18 cellular contexts compared by ENCODE assay signal in genomic region chr17:35491417-35491816, GRCh38. TPM values are rescaled to one million over a fixed set of nuclear protein-coding genes. Genes with fewer than 3 reads are reported as not detected.
A peak's percentile ranks its signal among the peaks of the same experiment; 100 is the strongest.
DNase-seq lines count a peak whose midpoint lies in the region; ATAC-seq and TF ChIP-seq lines count a peak whose summit lies in the region.
"Had no signal": no experiment of that assay in that cellular context is flagged by ENCODE, and none has a peak within 500 bp of the region (broad histone marks: within the 10 kb centered on the region; RNA-seq: fewer than 3 reads in every experiment).

No MANE protein-coding gene starts in this region.

- H3K4me1 ChIP-seq in CD8-positive, alpha-beta memory T cell (ENCODE audit: insufficient read depth, low read length) = peaks cover 25% of the 10 kb centered on the region

- H3K4me3 ChIP-seq in CD8-positive, alpha-beta memory T cell (ENCODE audit: low read length) = no peak overlapping the region

- H3K27ac ChIP-seq in CD8-positive, alpha-beta memory T cell (ENCODE audit: low read depth, low read length) = no peak overlapping the region
- H3K27ac ChIP-seq: 22Rv1 had no signal

- no peak for ATAC-seq in central memory CD8-positive, alpha-beta T cell (replicated peaks; ENCODE audit: extremely low read depth, poor library complexity, severe bottlenecking)
- ATAC-seq in stimulated activated effector memory CD8-positive, alpha-beta T cell treated with anti-CD3 and anti-CD28 coated beads, Interleukin-12 subunit alpha, Interleukin-12 subunit beta, amount 100 ng/mL, for 72 hours = no peak
- ATAC-seq in activated CD4-positive, CD25-positive, alpha-beta regulatory T cell treated with anti-CD3 and anti-CD28 coated beads, Interleukin-2, amount 50 U/mL, for 24 hours = no peak
- ATAC-seq: HCT116 had no signal

- peaks cover 85% of the 10 kb centered on the region for H3K4me1 Mint-ChIP-seq in activated CD4-positive, alpha-beta T cell treated with anti-CD3 and anti-CD28 coated beads, Interleukin-2, amount 10 ng/mL, durations not matched to agents 7 days and 5 days
- H3K4me1 Mint-ChIP-seq in CD8-positive, alpha-beta memory T cell = peaks cover 69 to 88% (median 84%) of the 10 kb centered on the region in 3 donors
- peaks cover 69% of the 10 kb centered on the region for H3K4me1 Mint-ChIP-seq in central memory CD8-positive, alpha-beta T cell
- H3K4me1 Mint-ChIP-seq in stimulated activated effector memory CD8-positive, alpha-beta T cell treated with anti-CD3 and anti-CD28 coated beads, Interleukin-12 subunit alpha, Interleukin-12 subunit beta, amount 100 ng/mL, for 72 hours = peaks cover 81% of the 10 kb centered on the region

- peaks cover 76% of the 10 kb centered on the region for H3K36me3 Mint-ChIP-seq in activated CD4-positive, alpha-beta T cell treated with anti-CD3 and anti-CD28 coated beads, Interleukin-2, amount 10 ng/mL, durations not matched to agents 7 days and 5 days (ENCODE audit: low read depth)
- H3K36me3 Mint-ChIP-seq in CD8-positive, alpha-beta memory T cell = peaks cover 0 to 72% (median 21%) of the 10 kb centered on the region in 3 donors
- peaks cover 37% of the 10 kb centered on the region for H3K36me3 Mint-ChIP-seq in central memory CD8-positive, alpha-beta T cell (ENCODE audit: insufficient read depth)
- H3K36me3 Mint-ChIP-seq in stimulated activated effector memory CD8-positive, alpha-beta T cell treated with anti-CD3 and anti-CD28 coated beads, Interleukin-12 subunit alpha, Interleukin-12 subunit beta, amount 100 ng/mL, for 72 hours = peaks cover 92% of the 10 kb centered on the region

- H3K9me3 ChIP-seq in CD8-positive, alpha-beta memory T cell (ENCODE audit: low read length) = no peaks in the 10 kb centered on the region

- no peaks in the 10 kb centered on the region for H3K36me3 ChIP-seq in CD8-positive, alpha-beta memory T cell (ENCODE audit: insufficient read depth, low read length)

- no peaks in the 10 kb centered on the region for H3K27me3 ChIP-seq in CD8-positive, alpha-beta memory T cell (ENCODE audit: insufficient read depth, low read length, poor library complexity, severe bottlenecking)

- DNase-seq in activated CD4-positive, alpha-beta T cell treated with anti-CD3 and anti-CD28 coated beads, Interleukin-2, amount 10 ng/mL, durations not matched to agents 7 days and 5 days = no peak
- DNase-seq in activated CD4-positive, alpha-beta T cell treated with anti-CD3 and anti-CD28 coated beads for 48 hours = no peak
- DNase-seq in CD8-positive, alpha-beta memory T cell = no peak
- no peak for DNase-seq in central memory CD8-positive, alpha-beta T cell (ENCODE audit: low spot score in 2 of 2)
- DNase-seq in stimulated activated effector memory CD8-positive, alpha-beta T cell treated with anti-CD3 and anti-CD28 coated beads, Interleukin-12 subunit alpha, Interleukin-12 subunit beta, amount 100 ng/mL, for 72 hours (ENCODE audit: low spot score in 2 of 2) = no peak
- DNase-seq in HEK293T (ENCODE audit: extremely low spot score) (no peak), G401 (ENCODE audit: low spot score) (no peak)
- DNase-seq: COR-L47, DMS153, DMS79 treated with DMSO at 0.1 percent for 48 hours, EL, GDM1, IMR-90 had no signal

- POLR2A ChIA-PET in activated CD4-positive, alpha-beta T cell treated with anti-CD3 and anti-CD28 coated beads, Interleukin-2, amount 10 ng/mL, durations not matched to agents 7 days and 5 days (lab: Charles Lee) = no interaction called here
- POLR2A ChIA-PET in CD8-positive, alpha-beta memory T cell (lab: Charles Lee) = no interaction called here
- POLR2A ChIA-PET in HEK293T (lab: Yijun Ruan, JAX) = no interaction called here

- H3K27me3 Mint-ChIP-seq in activated CD4-positive, alpha-beta T cell treated with anti-CD3 and anti-CD28 coated beads, Interleukin-2, amount 10 ng/mL, durations not matched to agents 7 days and 5 days = no peaks in the 10 kb centered on the region
- H3K27me3 Mint-ChIP-seq in CD8-positive, alpha-beta memory T cell = no peaks in the 10 kb centered on the region
- no peaks in the 10 kb centered on the region for H3K27me3 Mint-ChIP-seq in central memory CD8-positive, alpha-beta T cell

- CTCF ChIA-PET in activated CD4-positive, alpha-beta T cell treated with anti-CD3 and anti-CD28 coated beads, Interleukin-2, amount 10 ng/mL, durations not matched to agents 7 days and 5 days (lab: Charles Lee) = no interaction called here
- CTCF ChIA-PET in CD8-positive, alpha-beta memory T cell (lab: Charles Lee) = interaction anchor here (1.0 to 1.1 kb wide), 2 partner anchors 11 to 179 kb away, joined by 3 to 5 read pairs; no protein-coding TSS in a partner anchor
- CTCF ChIA-PET in HEK293T (lab: Yijun Ruan, JAX) = no interaction called here

- in situ Hi-C loops in G401 (cut with HindIII; ENCODE audit: low sequenced_read_pairs) = no loop called here

- H3K27ac Mint-ChIP-seq in activated CD4-positive, alpha-beta T cell treated with anti-CD3 and anti-CD28 coated beads, Interleukin-2, amount 10 ng/mL, durations not matched to agents 7 days and 5 days = peak overlapping the region; percentile 76
- H3K27ac Mint-ChIP-seq in CD8-positive, alpha-beta memory T cell = peak overlapping the region; percentile 35 to 87 (median 74)
- peak overlapping the region; percentile 49 for H3K27ac Mint-ChIP-seq in central memory CD8-positive, alpha-beta T cell (ENCODE audit: low read depth)
- H3K27ac Mint-ChIP-seq in stimulated activated effector memory CD8-positive, alpha-beta T cell treated with anti-CD3 and anti-CD28 coated beads, Interleukin-12 subunit alpha, Interleukin-12 subunit beta, amount 100 ng/mL, for 72 hours = peak overlapping the region; percentile 3
- H3K27ac Mint-ChIP-seq: CD14-positive monocyte had no signal

- H3K4me3 Mint-ChIP-seq in activated CD4-positive, alpha-beta T cell treated with anti-CD3 and anti-CD28 coated beads, Interleukin-2, amount 10 ng/mL, durations not matched to agents 7 days and 5 days = no peak overlapping the region
- peak overlapping the region in 1 of 7 donors; percentile 38 for H3K4me3 Mint-ChIP-seq in CD8-positive, alpha-beta memory T cell
- no peak overlapping the region for H3K4me3 Mint-ChIP-seq in central memory CD8-positive, alpha-beta T cell
- H3K4me3 Mint-ChIP-seq in stimulated activated effector memory CD8-positive, alpha-beta T cell treated with anti-CD3 and anti-CD28 coated beads, Interleukin-12 subunit alpha, Interleukin-12 subunit beta, amount 100 ng/mL, for 72 hours = no peak overlapping the region

- no peaks in the 10 kb centered on the region for H3K9me3 Mint-ChIP-seq in activated CD4-positive, alpha-beta T cell treated with anti-CD3 and anti-CD28 coated beads, Interleukin-2, amount 10 ng/mL, durations not matched to agents 7 days and 5 days
- no peaks in the 10 kb centered on the region for H3K9me3 Mint-ChIP-seq in CD8-positive, alpha-beta memory T cell
- H3K9me3 Mint-ChIP-seq in central memory CD8-positive, alpha-beta T cell = no peaks in the 10 kb centered on the region
- H3K9me3 Mint-ChIP-seq in stimulated activated effector memory CD8-positive, alpha-beta T cell treated with anti-CD3 and anti-CD28 coated beads, Interleukin-12 subunit alpha, Interleukin-12 subunit beta, amount 100 ng/mL, for 72 hours = no peaks in the 10 kb centered on the region

TF ChIP-seq in HEK293T, 16 proteins besides CTCF, POLR2A, EP300 and RAD21:
- TF ChIP-seq LEF1 (IDR thresholded peaks at IDR 0.05; ENCODE audit: borderline replicate concordance) (no peak), TARDBP (IDR thresholded peaks at IDR 0.05) (no peak), FOXK2 (IDR thresholded peaks at IDR 0.05) (no peak), SUZ12 (IDR thresholded peaks at IDR 0.05) (no peak), ARNT (IDR thresholded peaks at IDR 0.05) (no peak), ELF4 (IDR thresholded peaks at IDR 0.05) (no peak)

RNA-seq across cellular contexts. Expression of gene SLFN13, which starts 42.9 kb away (rescaled TPM):
- total RNA-seq in activated CD4-positive, alpha-beta T cell treated with anti-CD3 and anti-CD28 coated beads, Interleukin-2, amount 10 ng/mL, durations not matched to agents 7 days and 5 days = 10 to 100 TPM; 50.4 to 53.6 TPM
- 10 to 100 TPM; 23.0 to 24.4 TPM for total RNA-seq in CD8-positive, alpha-beta memory T cell
- polyA plus RNA-seq in CD8-positive, alpha-beta memory T cell = 7.0 TPM
- total RNA-seq in G401 (2014; rRNA removed; shearing (Covaris generic)) = 0.24 TPM in 1 of 2 replicates, not detected in the other

RNA-seq across cellular contexts. Expression of gene SLFN12L, which starts 46.1 kb away (rescaled TPM):
- total RNA-seq in activated CD4-positive, alpha-beta T cell treated with anti-CD3 and anti-CD28 coated beads, Interleukin-2, amount 10 ng/mL, durations not matched to agents 7 days and 5 days = 100 to 1,000 TPM in 1 of 2 experiments, 10 to 100 TPM in 1; 97.9 to 102 TPM
- 10 to 100 TPM; 48.8 to 50.8 TPM for total RNA-seq in CD8-positive, alpha-beta memory T cell
- polyA plus RNA-seq in CD8-positive, alpha-beta memory T cell = 27.5 TPM
- total RNA-seq in G401 (2014; rRNA removed; shearing (Covaris generic)) = not detected in 2 replicates
- polyA plus RNA-seq: BJ, IMR-90 had no signal

RNA-seq across cellular contexts. Expression of gene SLFN12, which starts 59.1 kb away (rescaled TPM):
- total RNA-seq in activated CD4-positive, alpha-beta T cell treated with anti-CD3 and anti-CD28 coated beads, Interleukin-2, amount 10 ng/mL, durations not matched to agents 7 days and 5 days = 10 to 100 TPM in 1 of 2 experiments, 1 to 10 TPM in 1; 9.6 to 11.7 TPM
- total RNA-seq in CD8-positive, alpha-beta memory T cell = 1 to 10 TPM; 7.4 to 7.9 TPM
- polyA plus RNA-seq in CD8-positive, alpha-beta memory T cell = 2.5 TPM
- total RNA-seq in G401 (2014; rRNA removed; shearing (Covaris generic)) = 12.3 and 15.0 TPM in 2 replicates

Comparison
In these comparisons a context has a peak if more than half of its experiments do, and no peak if none do; other contexts are left out.
1. H3K27ac Mint-ChIP-seq: peak in every context shown above with its lines; median percentile 76 in activated CD4-positive, alpha-beta T cell treated with anti-CD3 and anti-CD28 coated beads, Interleukin-2, amount 10 ng/mL, durations not matched to agents 7 days and 5 days; 74 in CD8-positive, alpha-beta memory T cell; 49 in central memory CD8-positive, alpha-beta T cell; 3 in stimulated activated effector memory CD8-positive, alpha-beta T cell treated with anti-CD3 and anti-CD28 coated beads, Interleukin-12 subunit alpha, Interleukin-12 subunit beta, amount 100 ng/mL, for 72 hours.
2. RNA of gene SLFN13, which starts 42.9 kb away (total RNA-seq): 50.4 to 53.6 TPM in activated CD4-positive, alpha-beta T cell treated with anti-CD3 and anti-CD28 coated beads, Interleukin-2, amount 10 ng/mL, durations not matched to agents 7 days and 5 days and 23.0 to 24.4 TPM in CD8-positive, alpha-beta memory T cell; 0.24 TPM in G401; every median in the first group is over 10 times any median in the second.
3. RNA of gene SLFN12L, which starts 46.1 kb away (total RNA-seq): 97.9 to 102 TPM in activated CD4-positive, alpha-beta T cell treated with anti-CD3 and anti-CD28 coated beads, Interleukin-2, amount 10 ng/mL, durations not matched to agents 7 days and 5 days and 48.8 to 50.8 TPM in CD8-positive, alpha-beta memory T cell; not detected in G401; every median in the first group is over 10 times any median in the second.